8 cellular contexts compared by ENCODE assay signal in the genomic region with DNA sequence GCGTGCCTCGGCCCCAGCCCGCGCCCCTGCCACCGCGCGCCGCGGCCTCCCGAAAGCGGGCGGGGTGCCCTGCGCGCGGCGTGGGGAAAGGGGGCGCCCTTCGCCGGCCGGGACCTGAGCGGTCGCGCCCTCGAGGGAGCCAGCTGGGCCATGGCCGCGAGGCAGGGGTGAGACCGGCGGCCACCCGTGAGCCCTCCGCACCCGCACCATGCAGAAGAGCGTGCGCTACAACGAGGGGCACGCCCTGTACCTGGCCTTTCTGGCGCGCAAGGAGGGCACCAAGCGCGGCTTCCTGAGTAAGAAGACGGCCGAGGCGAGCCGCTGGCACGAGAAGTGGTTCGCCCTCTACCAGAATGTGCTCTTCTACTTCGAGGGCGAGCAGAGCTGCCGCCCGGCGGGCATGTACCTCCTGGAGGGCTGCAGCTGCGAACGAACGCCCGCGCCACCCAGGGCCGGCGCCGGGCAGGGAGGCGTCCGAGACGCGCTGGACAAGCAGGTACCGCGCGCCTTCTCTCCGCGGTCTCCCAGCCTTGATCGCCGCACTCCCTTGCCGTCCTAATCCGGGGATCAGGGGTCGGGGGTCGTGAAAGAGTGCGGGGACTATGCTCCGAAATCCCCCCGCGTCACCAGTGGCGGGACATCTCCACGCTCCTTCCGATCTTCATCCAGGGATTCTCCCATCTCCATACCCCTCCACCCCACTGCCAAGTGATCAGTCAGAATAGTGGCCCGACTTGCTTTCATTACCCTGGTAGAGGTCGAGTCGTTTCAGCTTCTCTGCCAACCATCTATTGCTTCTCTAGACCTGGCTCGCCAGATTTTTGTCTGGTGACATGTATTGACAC. TPM values are rescaled to one million over a fixed set of nuclear protein-coding genes. Genes with fewer than 3 reads are reported as not detected.
DNase-seq lines count a peak whose midpoint lies in the region; ATAC-seq and TF ChIP-seq lines count a peak whose summit lies in the region.

No MANE protein-coding gene starts in this region.

- H3K4me1 Mint-ChIP-seq in WTC11 = peaks cover 81% of the 10 kb centered on the region

- no peak for TF ChIP-seq CTCF in GM06990 (IDR thresholded peaks at IDR 0.05; ENCODE audit: insufficient read depth, low read length, poor library complexity, severe bottlenecking)
- TF ChIP-seq CTCF in WTC11 (IDR thresholded peaks at IDR 0.05) = no peak

- no peak overlapping the region for H3K4me3 ChIP-seq in GM06990 (replicated peaks; ENCODE audit: low read depth, low read length)

- H3K4me3 Mint-ChIP-seq in WTC11 = peak overlapping the region; percentile 84

- H3K9me3 Mint-ChIP-seq in WTC11 = no peaks in the 10 kb centered on the region

- CTCF ChIA-PET in WTC11 (lab: Charles Lee) = no interaction called here

- H3K27me3 Mint-ChIP-seq in WTC11 (ENCODE audit: low read depth) = peaks cover 25% of the 10 kb centered on the region

- no peak overlapping the region for H3K27ac Mint-ChIP-seq in WTC11

- DNase-seq in GM06990 (ENCODE audit: extremely low read depth, insufficient read length) = peak; percentile 14
- peak; percentile 39 for DNase-seq in WTC11 (ENCODE audit: low spot score)
- DNase-seq in central memory CD4-positive, alpha-beta T cell = peak; percentile 40
- peak; percentile 57 for DNase-seq in kidney tubule cell (ENCODE audit: low spot score)
- DNase-seq in stimulated activated CD4-positive, alpha-beta T cell treated with anti-CD3 and anti-CD28 coated beads, Interleukin-1b, Interleukin-23, amount 100 ng/mL, for 24 hours (ENCODE audit: low read depth in 4 of 4, low spot score in 1 of 4) = peak; percentile 13 to 30 (median 18)
- no peak for DNase-seq in HuH-7.5 (ENCODE audit: low spot score)
- DNase-seq in NCI-H187 (lab: John Stamatoyannopoulos, UW) = no peak

- peak; percentile 38 for ATAC-seq in WTC11
- no peak for ATAC-seq in HG03196 (IDR thresholded peaks at IDR 0.05; ENCODE audit: unreplicated experiment)

- no peaks in the 10 kb centered on the region for H3K36me3 ChIP-seq in GM06990 (ENCODE audit: control insufficient read depth, insufficient read depth, low read length)

- no peaks in the 10 kb centered on the region for H3K36me3 Mint-ChIP-seq in WTC11

- H3K27me3 ChIP-seq in GM06990 (replicated peaks; ENCODE audit: control insufficient read depth, insufficient read depth, low read length) = no peaks in the 10 kb centered on the region; the same call in 1 of the 2 replicates

- POLR2A ChIA-PET in WTC11 (lab: Charles Lee) = interaction anchor here (0.6 kb wide), 1 partner anchor 34 kb away, joined by 3 read pairs; no protein-coding TSS in a partner anchor

TF ChIP-seq in WTC11, 78 proteins besides CTCF, POLR2A, EP300 and RAD21 (continues in another document):
- TF ChIP-seq, protein P1, sequence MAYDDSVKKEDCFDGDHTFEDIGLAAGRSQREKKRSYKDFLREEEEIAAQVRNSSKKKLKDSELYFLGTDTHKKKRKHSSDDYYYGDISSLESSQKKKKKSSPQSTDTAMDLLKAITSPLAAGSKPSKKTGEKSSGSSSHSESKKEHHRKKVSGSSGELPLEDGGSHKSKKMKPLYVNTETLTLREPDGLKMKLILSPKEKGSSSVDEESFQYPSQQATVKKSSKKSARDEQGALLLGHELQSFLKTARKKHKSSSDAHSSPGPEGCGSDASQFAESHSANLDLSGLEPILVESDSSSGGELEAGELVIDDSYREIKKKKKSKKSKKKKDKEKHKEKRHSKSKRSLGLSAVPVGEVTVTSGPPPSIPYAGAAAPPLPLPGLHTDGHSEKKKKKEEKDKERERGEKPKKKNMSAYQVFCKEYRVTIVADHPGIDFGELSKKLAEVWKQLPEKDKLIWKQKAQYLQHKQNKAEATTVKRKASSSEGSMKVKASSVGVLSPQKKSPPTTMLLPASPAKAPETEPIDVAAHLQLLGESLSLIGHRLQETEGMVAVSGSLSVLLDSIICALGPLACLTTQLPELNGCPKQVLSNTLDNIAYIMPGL (CRISPR knock-in tag; IDR thresholded peaks at IDR 0.05) = no peak; the same call in 1 of the 2 replicates
- TF ChIP-seq ZNF423 (CRISPR knock-in tag; IDR thresholded peaks at IDR 0.05) (no peak), CREM (CRISPR knock-in tag; IDR thresholded peaks at IDR 0.05) (no peak), ZBTB43 (CRISPR knock-in tag; IDR thresholded peaks at IDR 0.05) (peak; percentile 74), MYBL2 (CRISPR knock-in tag; IDR thresholded peaks at IDR 0.05) (no peak), NR2C2 (CRISPR knock-in tag; IDR thresholded peaks at IDR 0.05) (no peak), USF1 (CRISPR knock-in tag; IDR thresholded peaks at IDR 0.05) (no peak), ZNF138 (CRISPR knock-in tag; conservative IDR thresholded peaks at IDR 0.05) (no peak), JAZF1 (CRISPR knock-in tag; IDR thresholded peaks at IDR 0.05) (no peak), MXD4 (CRISPR knock-in tag; IDR thresholded peaks at IDR 0.05; ENCODE audit: borderline replicate concordance) (no peak), FOXJ3 (CRISPR knock-in tag; IDR thresholded peaks at IDR 0.05; ENCODE audit: borderline replicate concordance) (no peak), NFYB (CRISPR knock-in tag; conservative IDR thresholded peaks at IDR 0.05; ENCODE audit: low read depth) (no peak), IRF2 (CRISPR knock-in tag; IDR thresholded peaks at IDR 0.05; ENCODE audit: borderline replicate concordance, low read depth) (no peak), ZNF416 (CRISPR knock-in tag; IDR thresholded peaks at IDR 0.05) (no peak), ETV6 (CRISPR knock-in tag; IDR thresholded peaks at IDR 0.05) (peak; percentile 25; the same call in 1 of the 2 replicates)
- TF ChIP-seq, protein P2, sequence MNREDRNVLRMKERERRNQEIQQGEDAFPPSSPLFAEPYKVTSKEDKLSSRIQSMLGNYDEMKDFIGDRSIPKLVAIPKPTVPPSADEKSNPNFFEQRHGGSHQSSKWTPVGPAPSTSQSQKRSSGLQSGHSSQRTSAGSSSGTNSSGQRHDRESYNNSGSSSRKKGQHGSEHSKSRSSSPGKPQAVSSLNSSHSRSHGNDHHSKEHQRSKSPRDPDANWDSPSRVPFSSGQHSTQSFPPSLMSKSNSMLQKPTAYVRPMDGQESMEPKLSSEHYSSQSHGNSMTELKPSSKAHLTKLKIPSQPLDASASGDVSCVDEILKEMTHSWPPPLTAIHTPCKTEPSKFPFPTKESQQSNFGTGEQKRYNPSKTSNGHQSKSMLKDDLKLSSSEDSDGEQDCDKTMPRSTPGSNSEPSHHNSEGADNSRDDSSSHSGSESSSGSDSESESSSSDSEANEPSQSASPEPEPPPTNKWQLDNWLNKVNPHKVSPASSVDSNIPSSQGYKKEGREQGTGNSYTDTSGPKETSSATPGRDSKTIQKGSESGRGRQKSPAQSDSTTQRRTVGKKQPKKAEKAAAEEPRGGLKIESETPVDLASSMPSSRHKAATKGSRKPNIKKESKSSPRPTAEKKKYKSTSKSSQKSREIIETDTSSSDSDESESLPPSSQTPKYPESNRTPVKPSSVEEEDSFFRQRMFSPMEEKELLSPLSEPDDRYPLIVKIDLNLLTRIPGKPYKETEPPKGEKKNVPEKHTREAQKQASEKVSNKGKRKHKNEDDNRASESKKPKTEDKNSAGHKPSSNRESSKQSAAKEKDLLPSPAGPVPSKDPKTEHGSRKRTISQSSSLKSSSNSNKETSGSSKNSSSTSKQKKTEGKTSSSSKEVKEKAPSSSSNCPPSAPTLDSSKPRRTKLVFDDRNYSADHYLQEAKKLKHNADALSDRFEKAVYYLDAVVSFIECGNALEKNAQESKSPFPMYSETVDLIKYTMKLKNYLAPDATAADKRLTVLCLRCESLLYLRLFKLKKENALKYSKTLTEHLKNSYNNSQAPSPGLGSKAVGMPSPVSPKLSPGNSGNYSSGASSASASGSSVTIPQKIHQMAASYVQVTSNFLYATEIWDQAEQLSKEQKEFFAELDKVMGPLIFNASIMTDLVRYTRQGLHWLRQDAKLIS (CRISPR knock-in tag; IDR thresholded peaks at IDR 0.05; ENCODE audit: borderline replicate concordance) = no peak
- TF ChIP-seq, protein P3, sequence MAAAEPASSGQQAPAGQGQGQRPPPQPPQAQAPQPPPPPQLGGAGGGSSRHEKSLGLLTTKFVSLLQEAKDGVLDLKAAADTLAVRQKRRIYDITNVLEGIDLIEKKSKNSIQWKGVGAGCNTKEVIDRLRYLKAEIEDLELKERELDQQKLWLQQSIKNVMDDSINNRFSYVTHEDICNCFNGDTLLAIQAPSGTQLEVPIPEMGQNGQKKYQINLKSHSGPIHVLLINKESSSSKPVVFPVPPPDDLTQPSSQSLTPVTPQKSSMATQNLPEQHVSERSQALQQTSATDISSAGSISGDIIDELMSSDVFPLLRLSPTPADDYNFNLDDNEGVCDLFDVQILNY (CRISPR knock-in tag; IDR thresholded peaks at IDR 0.05) = no peak
- TF ChIP-seq, protein P4, sequence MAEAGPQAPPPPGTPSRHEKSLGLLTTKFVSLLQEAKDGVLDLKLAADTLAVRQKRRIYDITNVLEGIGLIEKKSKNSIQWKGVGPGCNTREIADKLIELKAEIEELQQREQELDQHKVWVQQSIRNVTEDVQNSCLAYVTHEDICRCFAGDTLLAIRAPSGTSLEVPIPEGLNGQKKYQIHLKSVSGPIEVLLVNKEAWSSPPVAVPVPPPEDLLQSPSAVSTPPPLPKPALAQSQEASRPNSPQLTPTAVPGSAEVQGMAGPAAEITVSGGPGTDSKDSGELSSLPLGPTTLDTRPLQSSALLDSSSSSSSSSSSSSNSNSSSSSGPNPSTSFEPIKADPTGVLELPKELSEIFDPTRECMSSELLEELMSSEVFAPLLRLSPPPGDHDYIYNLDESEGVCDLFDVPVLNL (CRISPR knock-in tag; IDR thresholded peaks at IDR 0.05; ENCODE audit: borderline replicate concordance, low read depth) = peak; percentile 62; the same call in 1 of the 2 replicates

RNA-seq across cellular contexts. Expression of gene RASGRF2, which starts 0.6 kb away (rescaled TPM):
- 13.9 to 17.6 TPM (median 14.8 TPM) in 3 replicates for total RNA-seq in WTC11 (2021)

Comparison
In these comparisons a context has a peak if more than half of its experiments do, and no peak if none do; other contexts are left out.
1. DNase-seq: peak in GM06990 (single experiment), WTC11 (single experiment), central memory CD4-positive, alpha-beta T cell (single experiment), kidney tubule cell (single experiment) and stimulated activated CD4-positive, alpha-beta T cell treated with anti-CD3 and anti-CD28 coated beads, Interleukin-1b, Interleukin-23, amount 100 ng/mL, for 24 hours (4 of 4); none in HuH-7.5 (single experiment) and NCI-H187 (0 of 2).